Comparison of ENCODE assay signal across 8 cellular contexts in the genomic region with DNA sequence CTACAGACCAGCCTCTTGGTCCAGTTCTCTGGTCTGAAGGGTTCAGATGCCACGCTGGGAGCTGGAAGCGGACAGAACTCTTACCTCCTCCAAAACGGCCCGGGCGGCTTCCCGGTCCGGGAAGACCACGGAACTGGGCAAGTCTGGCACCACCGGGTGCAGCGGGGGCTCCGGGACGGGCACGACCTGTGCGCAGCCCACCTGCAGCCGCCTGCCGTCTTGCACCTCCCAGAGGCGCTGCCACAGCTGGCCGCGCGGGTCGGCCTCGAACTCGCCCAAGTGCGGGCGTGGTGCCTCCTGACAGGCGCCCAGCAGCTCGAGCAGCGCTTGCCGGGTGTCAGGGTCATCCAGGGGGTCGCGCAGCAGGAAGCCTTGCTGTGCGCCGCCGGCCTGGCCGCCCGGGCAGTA. TPM values are rescaled to one million over a fixed set of nuclear protein-coding genes. Genes with fewer than 3 reads are reported as not detected.
DNase-seq lines count a peak whose midpoint lies in the region; ATAC-seq lines count a peak whose summit lies in the region.

No MANE protein-coding gene starts in this region.

- H3K4me1 Mint-ChIP-seq in activated T-cell treated with anti-CD3 and anti-CD28 coated beads, Interleukin-2, amount 50 U/mL, for 24 hours (ENCODE audit: low read depth) = peaks cover 21% of the 10 kb centered on the region
- peaks cover 21% of the 10 kb centered on the region for H3K4me1 Mint-ChIP-seq in activated T-cell treated with anti-CD3 and anti-CD28 coated beads, Interleukin-2, amount 50 U/mL, for 72 hours (ENCODE audit: low read depth)

- ATAC-seq in HG03135 (IDR thresholded peaks at IDR 0.05; ENCODE audit: unreplicated experiment) = peak; percentile 27
- peak in 1 of 2 donors; percentile 10 for ATAC-seq in activated T-cell treated with anti-CD3 and anti-CD28 coated beads, Interleukin-2, amount 50 U/mL, for 72 hours (replicated peaks in 1 of 2)
- no peak for ATAC-seq in left ventricle myocardium superior

- DNase-seq in activated T-cell treated with anti-CD3 and anti-CD28 coated beads, Interleukin-2, amount 50 U/mL, for 24 hours = no peak
- no peak for DNase-seq in activated T-cell treated with anti-CD3 and anti-CD28 coated beads, Interleukin-2, amount 50 U/mL, for 1 hour
- peak in 1 of 2 donors; percentile 19 for DNase-seq in activated T-cell treated with anti-CD3 and anti-CD28 coated beads, Interleukin-2, amount 50 U/mL, for 72 hours
- DNase-seq in left ventricle myocardium superior = peak; percentile 58
- no peak for DNase-seq in A172 (ENCODE audit: low spot score)
- DNase-seq in NOMO-1 treated with dmso at 0.1 percent for 144 hours (lab: John Stamatoyannopoulos, UW; ENCODE audit: unreplicated experiment) = no peak

- peak overlapping the region; percentile 53 for H3K27ac Mint-ChIP-seq in activated T-cell treated with anti-CD3 and anti-CD28 coated beads, Interleukin-2, amount 50 U/mL, for 24 hours
- no peak overlapping the region for H3K27ac Mint-ChIP-seq in activated T-cell treated with anti-CD3 and anti-CD28 coated beads, Interleukin-2, amount 50 U/mL, for 72 hours

- H3K4me3 Mint-ChIP-seq in activated T-cell treated with anti-CD3 and anti-CD28 coated beads, Interleukin-2, amount 50 U/mL, for 24 hours = peak overlapping the region; percentile 62
- peak overlapping the region; percentile 59 to 61 for H3K4me3 Mint-ChIP-seq in activated T-cell treated with anti-CD3 and anti-CD28 coated beads, Interleukin-2, amount 50 U/mL, for 72 hours

- peaks cover 13% of the 10 kb centered on the region for H3K9me3 Mint-ChIP-seq in activated T-cell treated with anti-CD3 and anti-CD28 coated beads, Interleukin-2, amount 50 U/mL, for 24 hours
- peaks cover 4% of the 10 kb centered on the region in 2 donors for H3K9me3 Mint-ChIP-seq in activated T-cell treated with anti-CD3 and anti-CD28 coated beads, Interleukin-2, amount 50 U/mL, for 72 hours

- intact Hi-C loops in left ventricle myocardium superior (cut with micrococcal nuclease) = no loop called here

- peaks cover 33% of the 10 kb centered on the region for H3K36me3 Mint-ChIP-seq in activated T-cell treated with anti-CD3 and anti-CD28 coated beads, Interleukin-2, amount 50 U/mL, for 24 hours (ENCODE audit: low read depth)
- H3K36me3 Mint-ChIP-seq in activated T-cell treated with anti-CD3 and anti-CD28 coated beads, Interleukin-2, amount 50 U/mL, for 72 hours (ENCODE audit: insufficient read depth in 2 of 2) = peaks cover 15 to 25% of the 10 kb centered on the region in 2 donors

- peak overlapping the region; percentile 32 to 96 (median 79) for H3K27ac ChIP-seq in skin epidermis

- H3K27me3 Mint-ChIP-seq in activated T-cell treated with anti-CD3 and anti-CD28 coated beads, Interleukin-2, amount 50 U/mL, for 24 hours = no peaks in the 10 kb centered on the region
- peaks cover 5% of the 10 kb centered on the region for H3K27me3 Mint-ChIP-seq in activated T-cell treated with anti-CD3 and anti-CD28 coated beads, Interleukin-2, amount 50 U/mL, for 72 hours (ENCODE audit: low read depth)

- peak overlapping the region; percentile 62 to 93 (median 74) for H3K4me3 ChIP-seq in skin epidermis

RNA-seq across cellular contexts. Expression of a gene that starts 0.8 kb away (rescaled TPM):
- total RNA-seq in activated T-cell treated with anti-CD3 and anti-CD28 coated beads, Interleukin-2, amount 50 U/mL, for 72 hours = 10 to 100 TPM in 1 of 2 donors, 1 to 10 TPM in 1; 5.7 to 10.6 TPM
- 3.9 TPM for total RNA-seq in left ventricle myocardium superior
- total RNA-seq in A172 (2014; rRNA removed; shearing (Covaris generic)) = 11.4 and 12.7 TPM in 2 replicates

RNA-seq across cellular contexts. Expression of a gene that starts 12.6 kb away (rescaled TPM):
- total RNA-seq in activated T-cell treated with anti-CD3 and anti-CD28 coated beads, Interleukin-2, amount 50 U/mL, for 72 hours = 10 to 100 TPM in 1 of 2 donors, 1 to 10 TPM in 1; 5.4 to 17.8 TPM
- total RNA-seq in left ventricle myocardium superior = 4.8 TPM
- total RNA-seq in A172 (2014; rRNA removed; shearing (Covaris generic)) = 2.8 and 3.5 TPM in 2 replicates

RNA-seq across cellular contexts. Expression of a gene that starts 52.3 kb away (rescaled TPM):
- 10 to 100 TPM; 52.1 to 73.9 TPM for total RNA-seq in activated T-cell treated with anti-CD3 and anti-CD28 coated beads, Interleukin-2, amount 50 U/mL, for 72 hours
- 15.6 TPM for total RNA-seq in left ventricle myocardium superior
- 11.4 and 12.3 TPM in 2 replicates for total RNA-seq in A172 (2014; rRNA removed; shearing (Covaris generic))
